Comparison of ENCODE assay signal across 14 cellular contexts in the genomic region with DNA sequence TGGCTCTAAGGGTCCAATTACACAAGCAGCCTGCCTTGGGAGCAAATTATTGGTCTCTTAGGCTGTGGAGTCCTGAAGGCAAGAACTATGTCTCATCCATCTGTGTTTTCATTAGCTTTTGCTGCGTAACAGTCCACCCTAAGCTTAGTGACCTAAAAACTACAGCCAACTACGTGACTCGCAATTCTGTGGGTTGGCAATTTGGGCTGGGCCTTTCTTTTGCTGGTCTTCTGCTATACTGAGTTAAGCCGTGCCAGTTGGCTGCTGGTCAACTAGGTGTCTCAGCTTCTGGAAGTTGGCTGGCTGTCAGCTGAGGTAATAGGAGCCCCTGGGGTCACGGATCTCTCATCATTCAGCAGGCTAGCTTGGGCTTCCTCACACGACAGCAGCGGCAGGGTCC.
DNase-seq lines count a peak whose midpoint lies in the region; ATAC-seq and TF ChIP-seq lines count a peak whose summit lies in the region.
"Had no signal": no experiment of that assay in that cellular context is flagged by ENCODE, and none has a peak within 500 bp of the region (broad histone marks: within the 10 kb centered on the region; RNA-seq: fewer than 3 reads in every experiment).

No MANE protein-coding gene starts in this region.

- no TSS peak for BruUV-seq in PC-3 (replicated peaks; lab: Mats Ljungman, UMichigan)

- H3K9me3 ChIP-seq in PC-3 (ENCODE audit: low read length): no peaks in the 10 kb centered on the region
- H3K9me3 ChIP-seq: BLaER1 treated with 17β-estradiol and CSF1 and Interleukin-3, amounts not matched to agents 10 nM and 100 nM; Peyer's patch; testis had no signal

- H3K27ac ChIP-seq in PC-3 (ENCODE audit: low read length): peak overlapping the region; percentile 93
- H3K27ac ChIP-seq: BLaER1 treated with 17β-estradiol and CSF1 and Interleukin-3, amounts not matched to agents 10 nM and 100 nM; epithelial cell of prostate; Peyer's patch; testis had no signal

- H3K36me3 ChIP-seq in PC-3 (ENCODE audit: low read depth, low read length): no peaks in the 10 kb centered on the region
- H3K36me3 ChIP-seq: BLaER1 treated with 17β-estradiol and CSF1 and Interleukin-3, amounts not matched to agents 10 nM and 100 nM; Peyer's patch had no signal

- H2AFZ ChIP-seq in PC-3 (ENCODE audit: low read length): peak overlapping the region; percentile 17; the same call in 1 of the 2 replicates

- intact Hi-C loops in PC-3 (cut with micrococcal nuclease): no loop called here

- H3K79me2 ChIP-seq in PC-3 (ENCODE audit: low read length): no peaks in the 10 kb centered on the region

- H3K27me3 ChIP-seq in PC-3 (ENCODE audit: low read length): no peaks in the 10 kb centered on the region
- H3K27me3 ChIP-seq: Peyer's patch, testis had no signal

- H3K4me3 ChIP-seq in PC-3 (ENCODE audit: low read length) (no peak overlapping the region), epithelial cell of esophagus (ENCODE audit: low read length) (no peak overlapping the region), retinal pigment epithelial cell (ENCODE audit: low read length) (no peak overlapping the region)
- H3K4me3 ChIP-seq: BLaER1 treated with 17β-estradiol and CSF1 and Interleukin-3, amounts not matched to agents 10 nM and 100 nM; Peyer's patch; testis had no signal

- H3K4me2 ChIP-seq in PC-3 (ENCODE audit: low read length): 0 out of 2 replicates have a peak overlapping the region, but pooled peaks have one; percentile 6
- H3K4me2 ChIP-seq: BLaER1 treated with 17β-estradiol and CSF1 and Interleukin-3, amounts not matched to agents 10 nM and 100 nM had no signal

- in situ Hi-C loops in G401 (cut with HindIII; ENCODE audit: low sequenced_read_pairs): no loop called here

- H3K9ac ChIP-seq in PC-3 (ENCODE audit: low read length): peak overlapping the region; percentile 55
- H3K9ac ChIP-seq: BLaER1 treated with 17β-estradiol and CSF1 and Interleukin-3, amounts not matched to agents 10 nM and 100 nM had no signal

- ATAC-seq in PC-3 (peak; percentile 82), GM21576 (IDR thresholded peaks at IDR 0.05; ENCODE audit: unreplicated experiment) (no peak), HG02642 (IDR thresholded peaks at IDR 0.05; ENCODE audit: poor library complexity, unreplicated experiment) (no peak)

- POLR2A ChIA-PET in PC-3 (lab: Charles Lee; ENCODE audit: unreplicated experiment): no interaction called here

- H4K20me1 ChIP-seq in PC-3 (ENCODE audit: low read length): no peaks in the 10 kb centered on the region
- H4K20me1 ChIP-seq: BLaER1 treated with 17β-estradiol and CSF1 and Interleukin-3, amounts not matched to agents 10 nM and 100 nM had no signal

- peak; percentile 1 for DNase-seq in G401 (ENCODE audit: low spot score)
- DNase-seq in PC-3: peak; percentile 91
- DNase-seq in epithelial cell of esophagus (ENCODE audit: low read depth): peak; percentile 40
- peak; percentile 34 for DNase-seq in retinal pigment epithelial cell (ENCODE audit: low read depth)
- DNase-seq in NOMO-1 (lab: John Stamatoyannopoulos, UW; ENCODE audit: unreplicated experiment in 2 of 2): no peak
- DNase-seq: activated CD8-positive, alpha-beta memory T cell treated with anti-CD3 and anti-CD28 coated beads, Interleukin-2, amount 50 U/mL, for 48 hours; activated naive CD8-positive, alpha-beta T cell treated with anti-CD3 and anti-CD28 coated beads, Interleukin-2, amount 10 ng/mL, durations not matched to agents 7 days and 5 days; left colon; Peyer's patch; testis had no signal

- CTCF ChIA-PET in PC-3 (lab: Charles Lee): interaction anchor here (0.9 kb wide), 1 partner anchor 220 kb away, joined by 3 read pairs; no protein-coding TSS in a partner anchor

- no peaks in the 10 kb centered on the region for H3F3A ChIP-seq in PC-3 (ENCODE audit: low read length, unreplicated experiment)

- H3K4me1 ChIP-seq in PC-3 (ENCODE audit: insufficient read depth, low read length): peaks cover 13% of the 10 kb centered on the region
- H3K4me1 ChIP-seq: Peyer's patch, testis had no signal

- no peak for TF ChIP-seq CTCF in PC-3 (conservative IDR thresholded peaks at IDR 0.05; ENCODE audit: low read depth, low read length)
- no peak for TF ChIP-seq CTCF in epithelial cell of esophagus (IDR thresholded peaks at IDR 0.05; ENCODE audit: insufficient read depth, low read depth, low read length, missing control alignments)
- no peak for TF ChIP-seq CTCF in retinal pigment epithelial cell (conservative IDR thresholded peaks at IDR 0.05; ENCODE audit: low read depth, low read length)

- no peaks in the 10 kb centered on the region for H3K9me2 ChIP-seq in PC-3 (replicated peaks; ENCODE audit: low read length)

Comparison
In these comparisons a context has a peak if more than half of its experiments do, and no peak if none do; other contexts are left out.
1. DNase-seq: peak in G401 (single experiment), PC-3 (single experiment), epithelial cell of esophagus (single experiment) and retinal pigment epithelial cell (single experiment); none in NOMO-1 (0 of 2).